ENCODE assay signal across 24 cellular contexts in genomic region chr1:57310992-57311790, GRCh38.
DNase-seq lines count a peak whose midpoint lies in the region.
"Had no signal": no experiment of that assay in that cellular context is flagged by ENCODE, and none has a peak within 500 bp of the region (broad histone marks: within the 10 kb centered on the region; RNA-seq: fewer than 3 reads in every experiment).

No MANE protein-coding gene starts in this region.

- DNase-seq in NCI-H2227 (lab: John Stamatoyannopoulos, UW; ENCODE audit: unreplicated experiment) (peak; percentile 13), NCI-H2227 treated with DMSO at 0.1 percent for 48 hours (lab: John Stamatoyannopoulos, UW) (no peak), left kidney (ENCODE audit: low read depth, low spot score) (peak; percentile 18), mucosa of gallbladder (ENCODE audit: low spot score) (peak; percentile 11), SKM-1 (lab: John Stamatoyannopoulos, UW; ENCODE audit: unreplicated experiment) (no peak), GM19238 (ENCODE audit: insufficient read length, low spot score) (no peak), cerebellum (ENCODE audit: low spot score) (no peak)
- no peak for DNase-seq in activated T-cell treated with anti-CD3 and anti-CD28 coated beads, Interleukin-2, amount 50 U/mL, for 1 hour
- DNase-seq: ACHN; CD4-positive, CD25-positive, alpha-beta regulatory T cell; COR-L47; GM23248; H9; Karpas-422; NCI-H1092 treated with DMSO at 0.1 percent for 48 hours; NCI-H1436 treated with DMSO at 0.1 percent for 48 hours; NCI-H187 treated with DMSO at 0.1 percent for 48 hours; NCI-H2171 treated with DMSO at 0.1 percent for 48 hours; NCI-H446; NCI-H524 treated with DMSO at 0.1 percent for 48 hours; NCI-H774; PC-9; Right ventricle myocardium superior; RPMI8226 had no signal

Comparison
In these comparisons a context has a peak if more than half of its experiments do, and no peak if none do; other contexts are left out.
1. DNase-seq: peak in NCI-H2227 (single experiment), left kidney (single experiment) and mucosa of gallbladder (single experiment); none in NCI-H2227 treated with DMSO at 0.1 percent for 48 hours (single experiment), SKM-1 (single experiment), GM19238 (single experiment), activated T-cell treated with anti-CD3 and anti-CD28 coated beads, Interleukin-2, amount 50 U/mL, for 1 hour (single experiment) and cerebellum (single experiment).